Comparison of ENCODE assay signal across 7 cellular contexts in genomic region chr21:44939532-44940115, GRCh38. TPM values are rescaled to one million over a fixed set of nuclear protein-coding genes. Genes with fewer than 3 reads are reported as not detected.
DNase-seq lines count a peak whose midpoint lies in the region; ATAC-seq and TF ChIP-seq lines count a peak whose summit lies in the region.

Gene SLX9 (plus strand): TSS chr21:44940029. CDS start chr21:44940058, 29 bp downstream.

- CTCF ChIA-PET in WTC11 (lab: Charles Lee): interaction anchor here (1.0 to 3.1 kb wide), 5 partner anchors 10 to 201 kb away, joined by 3 to 17 read pairs (median 4); no protein-coding TSS in a partner anchor
- CTCF ChIA-PET in mammary epithelial cell (lab: Charles Lee; ENCODE audit: low non-redundant PET): no interaction called here

- H3K9ac ChIP-seq in mammary epithelial cell (ENCODE audit: insufficient read depth, low read length): peak within 1 kb of the TSS; percentile 78

- POLR2A ChIA-PET in WTC11 (lab: Charles Lee): no interaction called here

- dilution Hi-C loops in mammary epithelial cell (cut with HindIII; ENCODE audit: low sequenced_read_pairs): loop anchor here (5.0 kb wide), 4 partner anchors 57 to 188 kb away; no protein-coding TSS in a partner anchor

- H3K4me2 ChIP-seq in mammary epithelial cell (ENCODE audit: insufficient read depth, low read depth, low read length): peak within 1 kb of the TSS; percentile 87

- TF ChIP-seq CTCF in WTC11 (IDR thresholded peaks at IDR 0.05) (no peak), mammary epithelial cell (conservative IDR thresholded peaks at IDR 0.05 in 1 of 2, IDR thresholded peaks at IDR 0.05 in 1 of 2; ENCODE audit: extremely low read depth in 1 of 2, insufficient read depth in 1 of 2, low read depth in 1 of 2, low read length in 2 of 2) (no peak), spleen (IDR thresholded peaks at IDR 0.05 in 8 of 11, conservative IDR thresholded peaks at IDR 0.05 in 3 of 11) (peak in 4 of 11 experiments; percentile 11 to 21 (median 19))

- 11% methylated on average over 6 of the region's 69 CpGs for WGBS in mammary epithelial cell (ENCODE audit: low coverage, missing lambda C conversion rate)
- WGBS in spleen, 5 donors: 1 to 18% (median 2%) methylated on average over 6 to 69 of the region's 69 CpGs

- H3K27me3 ChIP-seq in mammary epithelial cell (ENCODE audit: insufficient read depth, low read length) (no peaks in the 10 kb centered on the region), spleen (replicated peaks in 1 of 7) (no peaks in the 10 kb centered on the region)

- H3K27ac ChIP-seq in mammary epithelial cell (ENCODE audit: insufficient read depth, low read depth, low read length): peak within 1 kb of the TSS; percentile 59
- peak within 1 kb of the TSS; percentile 61 to 86 (median 78) for H3K27ac ChIP-seq in spleen

- H3K36me3 Mint-ChIP-seq in WTC11: peaks cover 18% of the 10 kb centered on the region

- peaks cover 23% of the 10 kb centered on the region for H3K4me1 Mint-ChIP-seq in WTC11

- H3K79me2 ChIP-seq in mammary epithelial cell (ENCODE audit: insufficient read depth, low read length): peaks cover 51% of the 10 kb centered on the region

- H3K27me3 Mint-ChIP-seq in WTC11 (ENCODE audit: low read depth): peaks cover 5% of the 10 kb centered on the region

- H3K4me1 ChIP-seq in mammary epithelial cell (ENCODE audit: insufficient read depth, low read length) (peaks cover 25% of the 10 kb centered on the region), spleen (peaks cover 24 to 62% (median 43%) of the 10 kb centered on the region in 6 donors)

- H3K9me3 ChIP-seq in mammary epithelial cell (replicated peaks; ENCODE audit: insufficient read depth, low read length) (no peaks in the 10 kb centered on the region), spleen (no peaks in the 10 kb centered on the region)

- ATAC-seq in GM18502 (IDR thresholded peaks at IDR 0.05; ENCODE audit: poor library complexity, unreplicated experiment) (peak; percentile 70), HG02943 (IDR thresholded peaks at IDR 0.05; ENCODE audit: low read depth, unreplicated experiment) (peak; percentile 80), WTC11 (peak; percentile 89)

- no peaks in the 10 kb centered on the region for H3K9me3 Mint-ChIP-seq in WTC11

- DNase-seq in NCI-H2196 (lab: John Stamatoyannopoulos, UW; ENCODE audit: unreplicated experiment) (peak; percentile 80), WTC11 (ENCODE audit: low spot score) (peak; percentile 80), mammary epithelial cell (peak; percentile 81), iPS-NIHi7 (ENCODE audit: extremely low spot score) (peak; percentile 97), spleen (peak; percentile 95)

- no peaks in the 10 kb centered on the region for H4K20me1 ChIP-seq in mammary epithelial cell (ENCODE audit: insufficient read depth, low read length)

- BruUV-seq in mammary epithelial cell (replicated peaks; lab: Mats Ljungman, UMichigan): no TSS peak

- in situ Hi-C loops in mammary epithelial cell (cut with MboI; ENCODE audit: low sequenced_read_pairs in 2 of 2): loop anchor here in 1 of 2 donors (10.0 kb wide), 1 partner anchor 145 kb away; no protein-coding TSS in a partner anchor

- H3K36me3 ChIP-seq in mammary epithelial cell (ENCODE audit: insufficient read depth, low read length): peaks cover 5% of the 10 kb centered on the region
- peaks cover 0 to 30% (median 14%) of the 10 kb centered on the region in 6 donors for H3K36me3 ChIP-seq in spleen

- peak within 1 kb of the TSS; percentile 70 for H3K27ac Mint-ChIP-seq in WTC11

- peak within 1 kb of the TSS; percentile 88 for H2AFZ ChIP-seq in mammary epithelial cell (ENCODE audit: low read depth, low read length)

- intact Hi-C loops in mammary epithelial cell (cut with micrococcal nuclease): loop anchor here (2.0 to 10.0 kb wide), 2 partner anchors 67 to 465 kb away; partner anchors contain the start of genes COL18A1 and PTTG1IP
- intact Hi-C loops in spleen (cut with DNase I; ENCODE audit: low total_unique reads): no loop called here

- peak within 1 kb of the TSS; percentile 76 for H3K4me3 Mint-ChIP-seq in WTC11

- TF ChIP-seq POLR2A in spleen (IDR thresholded peaks at IDR 0.05): peak in 1 of 3 donors; percentile 20

- H3K4me3 ChIP-seq in mammary epithelial cell (replicated peaks in 1 of 3; ENCODE audit: insufficient read depth in 1 of 3, low read depth in 2 of 3, low read length in 3 of 3): peak within 1 kb of the TSS; percentile 80 to 95 (median 87)
- peak within 1 kb of the TSS; percentile 75 to 99 (median 98) for H3K4me3 ChIP-seq in spleen

TF ChIP-seq in WTC11, 78 proteins besides CTCF, POLR2A, EP300 and RAD21 (continues in another document):
- TF ChIP-seq SMAD3 (CRISPR knock-in tag; IDR thresholded peaks at IDR 0.05; ENCODE audit: borderline replicate concordance): peak; percentile 72; the same call in 1 of the 2 replicates
- no peak; the same call in 1 of the 2 replicates for TF ChIP-seq NFE2L1 (CRISPR knock-in tag; IDR thresholded peaks at IDR 0.05)
- TF ChIP-seq MYBL2 (CRISPR knock-in tag; IDR thresholded peaks at IDR 0.05): peak; percentile 84; the same call in 1 of the 2 replicates
- no peak for TF ChIP-seq ZNF219 (CRISPR knock-in tag; IDR thresholded peaks at IDR 0.05; ENCODE audit: borderline replicate concordance)
- no peak for TF ChIP-seq IRF1 (CRISPR knock-in tag; IDR thresholded peaks at IDR 0.05)
- no peak for TF ChIP-seq FOXJ3 (CRISPR knock-in tag; IDR thresholded peaks at IDR 0.05; ENCODE audit: borderline replicate concordance)
- peak; percentile 88 for TF ChIP-seq SP1 (CRISPR knock-in tag; conservative IDR thresholded peaks at IDR 0.05)
- no peak for TF ChIP-seq PRDM15 (CRISPR knock-in tag; IDR thresholded peaks at IDR 0.05)
- no peak for TF ChIP-seq NR1H2 (CRISPR knock-in tag; IDR thresholded peaks at IDR 0.05)
- no peak for TF ChIP-seq ZNF512 (CRISPR knock-in tag; IDR thresholded peaks at IDR 0.05; ENCODE audit: borderline replicate concordance)
- TF ChIP-seq RORB (CRISPR knock-in tag; IDR thresholded peaks at IDR 0.05): no peak
- no peak for TF ChIP-seq ZNF396 (CRISPR knock-in tag; IDR thresholded peaks at IDR 0.05; ENCODE audit: borderline replicate concordance)
- TF ChIP-seq NR3C1 (CRISPR knock-in tag; conservative IDR thresholded peaks at IDR 0.05; ENCODE audit: low read depth): 0 out of 2 replicates have a peak, but pooled peaks have one; percentile 71
- TF ChIP-seq RELA (CRISPR knock-in tag; IDR thresholded peaks at IDR 0.05; ENCODE audit: borderline replicate concordance): no peak
- 0 out of 2 replicates have a peak, but pooled peaks have one; percentile 86 for TF ChIP-seq TP53 (CRISPR knock-in tag; IDR thresholded peaks at IDR 0.05)
- no peak for TF ChIP-seq JUN (CRISPR knock-in tag; IDR thresholded peaks at IDR 0.05)
- no peak; the same call in 1 of the 2 replicates for TF ChIP-seq ESRRA (CRISPR knock-in tag; IDR thresholded peaks at IDR 0.05; ENCODE audit: borderline replicate concordance)
- no peak; the same call in 1 of the 2 replicates for TF ChIP-seq ELF4 (CRISPR knock-in tag; IDR thresholded peaks at IDR 0.05; ENCODE audit: low read depth)
- no peak for TF ChIP-seq ZNF423 (CRISPR knock-in tag; IDR thresholded peaks at IDR 0.05)

RNA-seq across cellular contexts. Expression of gene SLX9, which starts in this region (rescaled TPM):
- total RNA-seq in WTC11 (2021): 72.8 to 81.0 TPM (median 77.2 TPM) in 3 replicates
- total RNA-seq in mammary epithelial cell: 10 to 100 TPM; 17.3 to 53.2 TPM
- polyA plus RNA-seq in mammary epithelial cell: 31.0 TPM
- polyA minus RNA-seq in mammary epithelial cell: 8.7 TPM
- total RNA-seq in spleen: 10 to 100 TPM in 6 of 7 donors, 1 to 10 TPM in 1; 6.1 to 30.6 (median 26.4) TPM
- polyA plus RNA-seq in spleen: 10 to 100 TPM; 16.4 to 35.4 (median 28.5) TPM

Comparison
In these comparisons a context has a peak if more than half of its experiments do, and no peak if none do; other contexts are left out.
1. Peak in every context shown above with its lines: DNase-seq, ATAC-seq, H3K4me3 ChIP-seq and H3K27ac ChIP-seq.